In genomic region chr15:64180235-64180824, GRCh38 we compare ENCODE assay signal across 13 cellular contexts. TPM values are rescaled to one million over a fixed set of nuclear protein-coding genes. Genes with fewer than 3 reads are reported as not detected.
DNase-seq lines count a peak whose midpoint lies in the region; ATAC-seq, FAIRE-seq and TF ChIP-seq lines count a peak whose summit lies in the region.
"Had no signal": no experiment of that assay in that cellular context is flagged by ENCODE, and none has a peak within 500 bp of the region (broad histone marks: within the 10 kb centered on the region; RNA-seq: fewer than 3 reads in every experiment).

No MANE protein-coding gene starts in this region.

- no peaks in the 10 kb centered on the region for H3K9me3 ChIP-seq in SK-N-SH
- no peaks in the 10 kb centered on the region for H3K9me3 ChIP-seq in suprapubic skin
- H3K9me3 ChIP-seq: A549, testis had no signal

- CTCF ChIA-PET in SK-N-SH (lab: Yijun Ruan, JAX): interaction anchor here (0.9 to 1.7 kb wide), 3 partner anchors 17 to 26 kb away, joined by 3 to 5 read pairs (median 3); partner anchors contain the start of gene PPIB

- H3K27ac ChIP-seq in SK-N-SH (ENCODE audit: low read depth in 2 of 2, low read length in 1 of 2) (peak overlapping the region in 1 of 2 experiments; percentile 67; a peak in 2 of 4 replicates), suprapubic skin (no peak overlapping the region)
- H3K27ac ChIP-seq: A549, parathyroid adenoma, testis had no signal

- no peaks in the 10 kb centered on the region for H3K27me3 ChIP-seq in SK-N-SH (ENCODE audit: insufficient read depth)
- no peaks in the 10 kb centered on the region for H3K27me3 ChIP-seq in suprapubic skin
- H3K27me3 ChIP-seq: testis had no signal

- TF ChIP-seq CTCF in SK-N-SH (IDR thresholded peaks at IDR 0.05) (no peak), brain (conservative IDR thresholded peaks at IDR 0.05) (no peak), suprapubic skin (IDR thresholded peaks at IDR 0.05) (no peak)

- no peak overlapping the region for H3K4me2 ChIP-seq in SK-N-SH
- H3K4me2 ChIP-seq: A549 had no signal

- H3K4me1 Mint-ChIP-seq in brain: peaks cover 25% of the 10 kb centered on the region
- peaks cover 15 to 20% of the 10 kb centered on the region in 2 donors for H3K4me1 Mint-ChIP-seq in stimulated activated naive B cell treated with anti-CD40 and anti-IgM and Interleukin-4, amounts not matched to agents 10 μg/mL and 1 μg/mL and 100 μg/mL, for 72 hours

- peaks cover 40 to 47% of the 10 kb centered on the region in 2 experiments for H3K36me3 ChIP-seq in SK-N-SH (replicated peaks in 1 of 2; ENCODE audit: control insufficient read depth in 1 of 2, insufficient read depth in 2 of 2, low read length in 1 of 2)
- peaks cover 43% of the 10 kb centered on the region for H3K36me3 ChIP-seq in suprapubic skin

- H3K4me1 ChIP-seq in SK-N-SH (ENCODE audit: control insufficient read depth in 1 of 2, insufficient read depth in 2 of 2, low read depth in 1 of 2, low read length in 1 of 2): peaks cover 0 to 22% of the 10 kb centered on the region in 2 experiments; a peak in 2 of 4 replicates
- H3K4me1 ChIP-seq in suprapubic skin: no peaks in the 10 kb centered on the region
- H3K4me1 ChIP-seq: A549, parathyroid adenoma had no signal

- H3K36me3 Mint-ChIP-seq in brain: peaks cover 17% of the 10 kb centered on the region
- peaks cover 21 to 52% of the 10 kb centered on the region in 2 donors for H3K36me3 Mint-ChIP-seq in stimulated activated naive B cell treated with anti-CD40 and anti-IgM and Interleukin-4, amounts not matched to agents 10 μg/mL and 1 μg/mL and 100 μg/mL, for 72 hours

- peak overlapping the region in 3 of 5 experiments; percentile 13 to 60 (median 56) for H3K4me3 Mint-ChIP-seq in brain
- peak overlapping the region in 1 of 2 donors; percentile 2 for H3K4me3 Mint-ChIP-seq in stimulated activated naive B cell treated with anti-CD40 and anti-IgM and Interleukin-4, amounts not matched to agents 10 μg/mL and 1 μg/mL and 100 μg/mL, for 72 hours

- H4K20me1 ChIP-seq in SK-N-SH (ENCODE audit: insufficient read depth): no peaks in the 10 kb centered on the region

- no peak for TF ChIP-seq RAD21 in SK-N-SH (IDR thresholded peaks at IDR 0.05; ENCODE audit: low read length)

- H3K4me3 ChIP-seq in SK-N-SH (ENCODE audit: low read depth in 2 of 2, low read length in 1 of 2) (no peak overlapping the region), suprapubic skin (no peak overlapping the region)
- H3K4me3 ChIP-seq: A549, testis had no signal

- no peaks in the 10 kb centered on the region for H3K79me2 ChIP-seq in SK-N-SH (ENCODE audit: insufficient read depth)
- H3K79me2 ChIP-seq: parathyroid adenoma had no signal

- no peaks in the 10 kb centered on the region for H3K9me2 ChIP-seq in SK-N-SH

- TF ChIP-seq POLR2A in suprapubic skin (IDR thresholded peaks at IDR 0.05): no peak
- no peak for TF ChIP-seq POLR2A in H54 (IDR thresholded peaks at IDR 0.05; ENCODE audit: low read depth, low read length)

- no peak for TF ChIP-seq EP300 in SK-N-SH (IDR thresholded peaks at IDR 0.05; ENCODE audit: borderline replicate concordance in 1 of 2, low read depth in 1 of 2, low read length in 1 of 2)
- TF ChIP-seq EP300 in suprapubic skin (IDR thresholded peaks at IDR 0.05): no peak

- H2AFZ ChIP-seq in SK-N-SH (ENCODE audit: low read depth): no peak overlapping the region
- H2AFZ ChIP-seq: parathyroid adenoma had no signal

- DNase-seq in SK-N-SH: peak; percentile 53
- peak; percentile 31 for DNase-seq in stimulated activated naive B cell treated with anti-CD40 and anti-IgM and Interleukin-4, amounts not matched to agents 10 μg/mL and 1 μg/mL and 100 μg/mL, for 72 hours
- no peak for DNase-seq in NK-92 treated with Interleukin-12 subunit alpha and Interleukin-12 subunit beta, amount 100 ng/mL, for 24 hours (lab: John Stamatoyannopoulos, UW)
- DNase-seq in suprapubic skin (ENCODE audit: low spot score in 2 of 2): no peak
- no peak for DNase-seq in H54 (ENCODE audit: insufficient read length, low spot score)
- DNase-seq: kidney glomerular epithelial cell; stimulated activated CD4-positive, alpha-beta T cell treated with anti-CD3 and anti-CD28 coated beads, Interleukin-2, amount 100 ng/mL, for 48 hours; testis had no signal

- H3K27me3 Mint-ChIP-seq in brain: no peaks in the 10 kb centered on the region
- no peaks in the 10 kb centered on the region for H3K27me3 Mint-ChIP-seq in stimulated activated naive B cell treated with anti-CD40 and anti-IgM and Interleukin-4, amounts not matched to agents 10 μg/mL and 1 μg/mL and 100 μg/mL, for 72 hours

- H3F3A ChIP-seq in SK-N-SH (replicated peaks; ENCODE audit: insufficient read depth): no peaks in the 10 kb centered on the region

- no peak for FAIRE-seq in H54 (lab: Jason Lieb, UNC)
- FAIRE-seq: A549 had no signal

- WGBS in SK-N-SH (ENCODE audit: low lambda C conversion rate): 67% methylated on average over 8 of the region's 8 CpGs
- WGBS in suprapubic skin: 89% methylated on average over 8 of the region's 8 CpGs

- no peaks in the 10 kb centered on the region for H3K9me3 Mint-ChIP-seq in brain
- H3K9me3 Mint-ChIP-seq in stimulated activated naive B cell treated with anti-CD40 and anti-IgM and Interleukin-4, amounts not matched to agents 10 μg/mL and 1 μg/mL and 100 μg/mL, for 72 hours: no peaks in the 10 kb centered on the region

- H3K27ac Mint-ChIP-seq in brain: peak overlapping the region in 3 of 5 experiments; percentile 51 to 92 (median 90)
- H3K27ac Mint-ChIP-seq in stimulated activated naive B cell treated with anti-CD40 and anti-IgM and Interleukin-4, amounts not matched to agents 10 μg/mL and 1 μg/mL and 100 μg/mL, for 72 hours: peak overlapping the region; percentile 59

- POLR2A ChIA-PET in SK-N-SH (lab: Yijun Ruan, JAX): interaction anchor here (0.7 to 1.4 kb wide), 2 partner anchors 17 to 19 kb away, joined by 4 read pairs; partner anchors contain the start of gene PPIB

- no peak overlapping the region for H3K9ac ChIP-seq in SK-N-SH
- H3K9ac ChIP-seq: parathyroid adenoma had no signal

- ATAC-seq in SK-N-SH treated with all-trans-retinoic acid at 6 μM for 48 hours: no peak
- peak; percentile 74 for ATAC-seq in HG03432 (IDR thresholded peaks at IDR 0.05; ENCODE audit: unreplicated experiment)
- ATAC-seq in stimulated activated naive B cell treated with anti-CD40 and anti-IgM and Interleukin-4, amounts not matched to agents 10 μg/mL and 1 μg/mL and 100 μg/mL, for 72 hours (replicated peaks): peak; percentile 96 to 99
- ATAC-seq: A549 had no signal

TF ChIP-seq in SK-N-SH, 30 proteins besides CTCF, POLR2A, EP300 and RAD21:
- TF ChIP-seq MXI1 (IDR thresholded peaks at IDR 0.05; ENCODE audit: low read depth, low read length) (peak; percentile 39; the same call in 1 of the 2 replicates), RFX5 (IDR thresholded peaks at IDR 0.05; ENCODE audit: low read length) (0 out of 2 replicates have a peak, but pooled peaks have one; percentile 45), TEAD4 (IDR thresholded peaks at IDR 0.05; ENCODE audit: borderline replicate concordance, insufficient read depth) (no peak)

TF ChIP-seq in SK-N-SH treated with all-trans-retinoic acid at 6 μM for 48 hours, 23 proteins besides CTCF, POLR2A, EP300 and RAD21 (continues in another document):
- TF ChIP-seq ZNF70 (CRISPR knock-in tag; IDR thresholded peaks at IDR 0.05): no peak
- no peak for TF ChIP-seq CREB5 (CRISPR knock-in tag; IDR thresholded peaks at IDR 0.05; ENCODE audit: low read depth)
- TF ChIP-seq CSDC2 (CRISPR knock-in tag; IDR thresholded peaks at IDR 0.05): no peak
- no peak for TF ChIP-seq RARB (CRISPR knock-in tag; IDR thresholded peaks at IDR 0.05)
- TF ChIP-seq ZNF565 (CRISPR knock-in tag; conservative IDR thresholded peaks at IDR 0.05; ENCODE audit: low read depth): no peak
- TF ChIP-seq TSHZ2 (CRISPR knock-in tag; IDR thresholded peaks at IDR 0.05): no peak

RNA-seq across cellular contexts. Expression of gene PPIB, which starts 17.5 kb away (rescaled TPM):
- 1,358 and 1,379 TPM in 2 replicates for polyA plus RNA-seq in SK-N-SH (2012; rRNA removed)
- 1,298 and 1,346 TPM in 2 replicates for polyA plus RNA-seq in SK-N-SH (2012; cell fraction: cytosol; rRNA removed)
- 434 and 570 TPM in 2 replicates for polyA plus RNA-seq in SK-N-SH (2012; cell fraction: nucleus; rRNA removed)
- polyA plus RNA-seq in brain (ENCODE audit: insufficient read depth, low read depth, low replicate concordance): 332 TPM
- total RNA-seq in suprapubic skin: 100 to 1,000 TPM; 124 to 248 (median 180) TPM

RNA-seq across cellular contexts. Expression of gene SNX22, which starts 28.8 kb away (rescaled TPM):
- 0.94 and 1.2 TPM in 2 replicates for polyA plus RNA-seq in SK-N-SH (2012; rRNA removed)
- 0.31 and 0.42 TPM in 2 replicates for polyA plus RNA-seq in SK-N-SH (2012; cell fraction: cytosol; rRNA removed)
- polyA plus RNA-seq in SK-N-SH (2012; cell fraction: nucleus; rRNA removed): 4.0 and 4.1 TPM in 2 replicates
- polyA plus RNA-seq in brain (ENCODE audit: insufficient read depth, low read depth, low replicate concordance): 13.4 TPM
- total RNA-seq in suprapubic skin: under 1 TPM in 3 of 4 donors, not detected in 1; 0.19 to 0.80 (median 0.64) TPM

Comparison
In these comparisons a context has a peak if more than half of its experiments do, and no peak if none do; other contexts are left out.
1. DNase-seq: peak in SK-N-SH (single experiment) and stimulated activated naive B cell treated with anti-CD40 and anti-IgM and Interleukin-4, amounts not matched to agents 10 μg/mL and 1 μg/mL and 100 μg/mL, for 72 hours (single experiment); none in NK-92 treated with Interleukin-12 subunit alpha and Interleukin-12 subunit beta, amount 100 ng/mL, for 24 hours (single experiment), suprapubic skin (0 of 2) and H54 (single experiment).